In genomic region chr22:37995460-37995859, GRCh38 we compare ENCODE assay signal across 22 cellular contexts. TPM values are rescaled to one million over a fixed set of nuclear protein-coding genes. Genes with fewer than 3 reads are reported as not detected.
"Had no signal": no experiment of that assay in that cellular context is flagged by ENCODE, and none has a peak within 500 bp of the region (broad histone marks: within the 10 kb centered on the region; RNA-seq: fewer than 3 reads in every experiment).

No MANE protein-coding gene starts in this region.

- H3K4me3 Mint-ChIP-seq: activated CD4-positive, alpha-beta T cell treated with anti-CD3 and anti-CD28 coated beads, Interleukin-2, amount 10 ng/mL, durations not matched to agents 7 days and 5 days; naive thymus-derived CD4-positive, alpha-beta T cell had no signal

- H3K4me1 ChIP-seq: ascending aorta had no signal

- H3K27me3 Mint-ChIP-seq: activated CD4-positive, alpha-beta T cell treated with anti-CD3 and anti-CD28 coated beads, Interleukin-2, amount 10 ng/mL, durations not matched to agents 7 days and 5 days; naive thymus-derived CD4-positive, alpha-beta T cell had no signal

- H3K4me1 Mint-ChIP-seq: activated CD4-positive, alpha-beta T cell treated with anti-CD3 and anti-CD28 coated beads, Interleukin-2, amount 10 ng/mL, durations not matched to agents 7 days and 5 days had no signal

- H3K9me3 ChIP-seq: ascending aorta, esophagus muscularis mucosa, gastroesophageal sphincter, heart right ventricle, left ventricle myocardium inferior, mucosa of descending colon, neutrophil had no signal

- DNase-seq: activated CD4-positive, alpha-beta T cell treated with anti-CD3 and anti-CD28 coated beads, Interleukin-2, amount 10 ng/mL, durations not matched to agents 7 days and 5 days; activated CD8-positive, alpha-beta memory T cell treated with anti-CD3 and anti-CD28 coated beads for 24 hours; activated CD8-positive, alpha-beta memory T cell treated with anti-CD3 and anti-CD28 coated beads, Interleukin-2, amount 50 U/mL, for 48 hours; activated effector memory CD4-positive, alpha-beta T cell treated with anti-CD3 and anti-CD28 coated beads, Interleukin-2, amount 50 U/mL, for 16 hours; activated naive CD4-positive, alpha-beta T cell treated with anti-CD3 and anti-CD28 coated beads, Interleukin-2, amount 50 U/mL, for 16 hours; activated T-cell treated with anti-CD3 and anti-CD28 coated beads, Interleukin-2, amount 50 U/mL, for 48 hours; effector CD8-positive, alpha-beta T cell; kidney glomerular epithelial cell; left ventricle myocardium inferior; mucosa of descending colon; naive thymus-derived CD4-positive, alpha-beta T cell; stimulated activated CD4-positive, alpha-beta T cell treated with anti-CD3 and anti-CD28 coated beads, Interleukin-4, amount 100 ng/mL, for 4 hours; stimulated activated naive CD4-positive, alpha-beta T cell; trophoblast cell had no signal

- H3K27me3 ChIP-seq: ascending aorta, esophagus muscularis mucosa, gastroesophageal sphincter, heart right ventricle, neutrophil had no signal

- H3K36me3 ChIP-seq: ascending aorta, esophagus muscularis mucosa, heart right ventricle, left ventricle myocardium inferior, neutrophil had no signal

- H3K9me3 Mint-ChIP-seq: activated CD4-positive, alpha-beta T cell treated with anti-CD3 and anti-CD28 coated beads, Interleukin-2, amount 10 ng/mL, durations not matched to agents 7 days and 5 days; naive thymus-derived CD4-positive, alpha-beta T cell had no signal

- H3K27ac Mint-ChIP-seq: activated CD4-positive, alpha-beta T cell treated with anti-CD3 and anti-CD28 coated beads, Interleukin-2, amount 10 ng/mL, durations not matched to agents 7 days and 5 days; naive thymus-derived CD4-positive, alpha-beta T cell had no signal

- H3K27ac ChIP-seq: ascending aorta, left ventricle myocardium inferior, neutrophil had no signal

- ATAC-seq: gastroesophageal sphincter; mucosa of descending colon; naive thymus-derived CD4-positive, alpha-beta T cell; sciatic nerve had no signal

- H3K4me3 ChIP-seq: ascending aorta, esophagus muscularis mucosa, gastroesophageal sphincter, heart right ventricle, left ventricle myocardium inferior, mucosa of descending colon, smooth muscle cell had no signal

RNA-seq across cellular contexts. Expression of gene SOX10, which starts 11.1 kb away (rescaled TPM):
- total RNA-seq: activated CD4-positive, alpha-beta T cell treated with anti-CD3 and anti-CD28 coated beads, Interleukin-2, amount 10 ng/mL, durations not matched to agents 7 days and 5 days; endothelial cell of umbilical vein; naive thymus-derived CD4-positive, alpha-beta T cell; smooth muscle cell had no signal
- polyA plus RNA-seq: endothelial cell of umbilical vein; naive thymus-derived CD4-positive, alpha-beta T cell; smooth muscle cell had no signal

RNA-seq across cellular contexts. Expression of gene C22orf23, which starts 42.1 kb away (rescaled TPM):
- total RNA-seq: ascending aorta, esophagus muscularis mucosa, mucosa of descending colon had no signal
- polyA plus RNA-seq: naive thymus-derived CD4-positive, alpha-beta T cell had no signal
